28 cellular contexts compared by ENCODE assay signal in genomic region chr20:63359164-63359934, GRCh38. TPM values are rescaled to one million over a fixed set of nuclear protein-coding genes. Genes with fewer than 3 reads are reported as not detected.
DNase-seq lines count a peak whose midpoint lies in the region; FAIRE-seq and TF ChIP-seq lines count a peak whose summit lies in the region.
"Had no signal": no experiment of that assay in that cellular context is flagged by ENCODE, and none has a peak within 500 bp of the region (broad histone marks: within the 10 kb centered on the region; RNA-seq: fewer than 3 reads in every experiment).

No MANE protein-coding gene starts in this region.

- H3K23ac ChIP-seq in H1 (ENCODE audit: insufficient read length) = no peak overlapping the region
- no peak overlapping the region for H3K23ac ChIP-seq in trophoblast cell (ENCODE audit: low read length)

- H2AFZ ChIP-seq in H1 (ENCODE audit: low read length) = no peak overlapping the region
- H2AFZ ChIP-seq in neural cell (ENCODE audit: low read depth, low read length) = no peak overlapping the region
- no peak overlapping the region for H2AFZ ChIP-seq in trophoblast cell (ENCODE audit: insufficient read depth, low read length, poor library complexity)

- H4K8ac ChIP-seq in H1 (ENCODE audit: extremely low read depth, insufficient read depth, low read length) (no peak overlapping the region), trophoblast cell (ENCODE audit: low read depth, low read length) (no peak overlapping the region)

- H3K27ac Mint-ChIP-seq in Caco-2 (ENCODE audit: unreplicated experiment) = peak overlapping the region; percentile 29
- H3K27ac Mint-ChIP-seq: CD4-positive, alpha-beta T cell; HFFc6 had no signal

- H4K91ac ChIP-seq in H1 (replicated peaks; ENCODE audit: insufficient read length, low read length) (no peak overlapping the region), trophoblast cell (ENCODE audit: low read depth, low read length) (no peak overlapping the region)

- H3F3A ChIP-seq in neural cell (ENCODE audit: insufficient read depth, low read length, poor library complexity, severe bottlenecking) = no peaks in the 10 kb centered on the region

- TF ChIP-seq RAD21 in H1 (IDR thresholded peaks at IDR 0.05 in 1 of 2, conservative IDR thresholded peaks at IDR 0.05 in 1 of 2; ENCODE audit: low read depth in 2 of 2, low read length in 2 of 2) = no peak
- no peak for TF ChIP-seq RAD21 in neural cell (conservative IDR thresholded peaks at IDR 0.05)

- FAIRE-seq in H1 (lab: Jason Lieb, UNC) = no peak
- FAIRE-seq: A549, G401.6 had no signal

- H3K79me1 ChIP-seq in H1 (ENCODE audit: low read depth, low read length) = no peaks in the 10 kb centered on the region
- H3K79me1 ChIP-seq in trophoblast cell (ENCODE audit: low read length) = no peaks in the 10 kb centered on the region

- no TSS peak for BruUV-seq in Caco-2 (replicated peaks; lab: Mats Ljungman, UMichigan)

- CTCF ChIA-PET in Caco-2 (lab: Charles Lee) = interaction anchor here (0.6 kb wide), 1 partner anchor 179 kb away, joined by 5 read pairs; no protein-coding TSS in a partner anchor
- CTCF ChIA-PET in HEK293 (lab: Yijun Ruan, JAX) = interaction anchor here (0.8 kb wide), 1 partner anchor 22 kb away, joined by 3 read pairs; no protein-coding TSS in a partner anchor
- CTCF ChIA-PET in H1 (lab: Charles Lee; ENCODE audit: partially characterized antibody) = interaction anchor here (0.6 to 8.1 kb wide), 7 partner anchors 11 to 1165 kb away, joined by 3 to 85 read pairs (median 4); no protein-coding TSS in a partner anchor

- no peaks in the 10 kb centered on the region for H3K9me3 Mint-ChIP-seq in Caco-2 (ENCODE audit: unreplicated experiment)
- H3K9me3 Mint-ChIP-seq: CD4-positive, alpha-beta T cell; H9; HFFc6 had no signal

- H4K20me1 ChIP-seq in H1 (replicated peaks in 1 of 2; ENCODE audit: control insufficient read depth in 1 of 2, insufficient read depth in 2 of 2, low read length in 2 of 2) (peaks cover 0 to 4% of the 10 kb centered on the region in 2 experiments), neural cell (ENCODE audit: insufficient read depth) (no peaks in the 10 kb centered on the region)

- no peaks in the 10 kb centered on the region for H3K27me3 Mint-ChIP-seq in Caco-2 (ENCODE audit: insufficient read depth, unreplicated experiment)

- H2BK12ac ChIP-seq in H1 (ENCODE audit: low read depth, low read length) = no peak overlapping the region; the same call in 1 of the 2 replicates
- no peak overlapping the region for H2BK12ac ChIP-seq in trophoblast cell (ENCODE audit: low read length)

- H3K9me3 ChIP-seq in Caco-2 (peaks cover 13% of the 10 kb centered on the region; the same call in 1 of the 2 replicates), HEK293 (ENCODE audit: control insufficient read depth, insufficient read depth, low read depth, low read length) (no peaks in the 10 kb centered on the region), H1 (ENCODE audit: insufficient read depth in 2 of 2, low read depth in 1 of 2, low read length in 1 of 2) (no peaks in the 10 kb centered on the region), neural cell (ENCODE audit: low read length) (no peaks in the 10 kb centered on the region), trophoblast cell (ENCODE audit: insufficient read depth, low read depth, low read length) (peaks cover 13% of the 10 kb centered on the region)
- H3K9me3 ChIP-seq: A549; BLaER1 treated with 17β-estradiol and CSF1 and Interleukin-3, amounts not matched to agents 10 nM and 100 nM; SK-N-SH had no signal

- 87% methylated on average over 39 of the region's 42 CpGs; no CpG with 5 or more reads in 1 of the 2 experiments for WGBS in H1 (ENCODE audit: extremely low coverage in 1 of 2, insufficient coverage in 1 of 2, insufficient read length in 1 of 2, insufficient replicate concordance in 2 of 2, low coverage in 1 of 2, low lambda C conversion rate in 2 of 2, missing lambda C conversion rate in 1 of 2), 2 experiments
- WGBS in trophoblast cell (ENCODE audit: extremely low coverage, insufficient coverage, insufficient read length) = no CpG with 5 or more reads among the region's 42 CpGs

- DNase-seq in Caco-2 (no peak), H1 (ENCODE audit: low read depth in 1 of 2, low spot score in 2 of 2) (no peak), T-helper 1 cell (no peak), trophoblast cell (no peak), NCI-H2029 (lab: John Stamatoyannopoulos, UW) (no peak)
- DNase-seq: AML-193; CD4-positive, alpha-beta T cell; H9; HFFc6; KBM-7; MV-4-11; NCI-H1105 treated with DMSO at 0.1 percent for 48 hours; NCI-H146; NCI-H1930; NCI-H446; NCI-H524 treated with DMSO at 0.1 percent for 48 hours; NCI-H774; RPMI8226; SIG-M5; SK-N-SH had no signal

- H3K27me3 ChIP-seq in Caco-2 (replicated peaks; ENCODE audit: control insufficient read depth, insufficient read depth, low read length) (no peaks in the 10 kb centered on the region), H1 (replicated peaks in 1 of 4; ENCODE audit: control insufficient read depth in 3 of 4, extremely low read depth in 1 of 4, insufficient read depth in 3 of 4, low read length in 3 of 4) (peaks cover 0 to 29% (median 18%) of the 10 kb centered on the region in 4 experiments; a peak in 6 of 7 replicates), neural cell (ENCODE audit: insufficient read depth, low read depth, low read length) (no peaks in the 10 kb centered on the region), trophoblast cell (ENCODE audit: insufficient read depth, low read length) (peaks cover 20% of the 10 kb centered on the region)

- H3K23me2 ChIP-seq in H1 (ENCODE audit: low read depth, low read length) = peaks cover 10% of the 10 kb centered on the region; the same call in 1 of the 2 replicates

- 0 out of 2 replicates have a peak overlapping the region, but pooled peaks have one; percentile 65 for H2AK5ac ChIP-seq in H1 (ENCODE audit: low read depth, low read length)
- no peak overlapping the region for H2AK5ac ChIP-seq in trophoblast cell (ENCODE audit: low read length)

- H3K4me2 ChIP-seq in H1 (ENCODE audit: insufficient read depth in 1 of 2, low read depth in 2 of 2, low read length in 2 of 2) (no peak overlapping the region; a peak in 1 of 4 replicates), neural cell (ENCODE audit: low read length) (no peak overlapping the region), trophoblast cell (ENCODE audit: low read length) (no peak overlapping the region)
- H3K4me2 ChIP-seq: A549; BLaER1 treated with 17β-estradiol and CSF1 and Interleukin-3, amounts not matched to agents 10 nM and 100 nM; SK-N-SH had no signal

- H2BK5ac ChIP-seq in H1 (ENCODE audit: low read depth, low read length) = no peak overlapping the region
- no peak overlapping the region for H2BK5ac ChIP-seq in trophoblast cell (ENCODE audit: low read depth, low read length, poor library complexity)

- no peak for TF ChIP-seq EP300 in H1 (IDR thresholded peaks at IDR 0.05; ENCODE audit: borderline replicate concordance in 1 of 2, low read depth in 2 of 2, low read length in 2 of 2)
- TF ChIP-seq EP300 in neural cell (conservative IDR thresholded peaks at IDR 0.05; ENCODE audit: poor library complexity, severe bottlenecking) = no peak

- no peaks in the 10 kb centered on the region for H3K9me2 ChIP-seq in neural cell (ENCODE audit: insufficient read depth, low read length)
- H3K9me2 ChIP-seq: SK-N-SH had no signal

- H3K4me3 Mint-ChIP-seq in Caco-2 (ENCODE audit: unreplicated experiment) = no peak overlapping the region
- H3K4me3 Mint-ChIP-seq: CD4-positive, alpha-beta T cell; HFFc6 had no signal

- TF ChIP-seq CTCF in Caco-2 (IDR thresholded peaks at IDR 0.05; ENCODE audit: insufficient read depth in 1 of 2, low read depth in 1 of 2, low read length in 1 of 2, severe bottlenecking in 1 of 2, unreplicated experiment in 1 of 2) (no peak), HEK293 (tag by site-specific recombination; IDR thresholded peaks at IDR 0.05) (no peak), H1 (IDR thresholded peaks at IDR 0.05; ENCODE audit: control extremely low read depth in 1 of 3, insufficient read depth in 1 of 3, low read depth in 1 of 3, low read length in 3 of 3) (no peak), neural cell (IDR thresholded peaks at IDR 0.05; ENCODE audit: poor library complexity, severe bottlenecking) (no peak)

- H4K5ac ChIP-seq in H1 (ENCODE audit: insufficient read length, low read depth, low read length) = no peak overlapping the region

- H3K36me3 Mint-ChIP-seq in Caco-2 (ENCODE audit: insufficient read depth, unreplicated experiment) = peaks cover 4% of the 10 kb centered on the region

- no peak overlapping the region for H2BK20ac ChIP-seq in H1 (ENCODE audit: low read length)

- H3K36me3 ChIP-seq in Caco-2 (ENCODE audit: control insufficient read depth, insufficient read depth, low read length) (no peaks in the 10 kb centered on the region), HEK293 (ENCODE audit: control insufficient read depth in 2 of 2, insufficient read depth in 1 of 2, low read length in 2 of 2) (no peaks in the 10 kb centered on the region), H1 (ENCODE audit: control insufficient read depth in 2 of 4, insufficient read depth in 4 of 4, low read length in 3 of 4) (no peaks in the 10 kb centered on the region), neural cell (ENCODE audit: insufficient read depth, low read length) (no peaks in the 10 kb centered on the region), trophoblast cell (ENCODE audit: control insufficient read depth in 1 of 2, insufficient read depth in 2 of 2, low read length in 2 of 2) (no peaks in the 10 kb centered on the region)
- H3K36me3 ChIP-seq: BLaER1 treated with 17β-estradiol and CSF1 and Interleukin-3, amounts not matched to agents 10 nM and 100 nM had no signal

- H3K14ac ChIP-seq in H1 (ENCODE audit: insufficient read length) = no peak overlapping the region
- H3K14ac ChIP-seq in trophoblast cell (ENCODE audit: low read length) = no peak overlapping the region

- H3K9ac ChIP-seq in H1 (replicated peaks in 1 of 4; ENCODE audit: extremely low read depth in 1 of 4, low read depth in 3 of 4, low read length in 3 of 4) (no peak overlapping the region), neural cell (ENCODE audit: low read length) (no peak overlapping the region), trophoblast cell (ENCODE audit: low read length) (no peak overlapping the region)
- H3K9ac ChIP-seq: BLaER1 treated with 17β-estradiol and CSF1 and Interleukin-3, amounts not matched to agents 10 nM and 100 nM; SK-N-SH had no signal

- H3K4me3 ChIP-seq in Caco-2 (ENCODE audit: low read depth, low read length) (no peak overlapping the region), HEK293 (ENCODE audit: low read depth, low read length) (no peak overlapping the region), H1 (ENCODE audit: extremely low read depth in 1 of 4, insufficient read depth in 2 of 4, low read depth in 3 of 4, low read length in 4 of 4) (no peak overlapping the region), neural cell (ENCODE audit: low read length) (peak overlapping the region; percentile 85), trophoblast cell (ENCODE audit: low read depth, low read length) (no peak overlapping the region)
- H3K4me3 ChIP-seq: A549; BLaER1 treated with 17β-estradiol and CSF1 and Interleukin-3, amounts not matched to agents 10 nM and 100 nM had no signal

- no peak overlapping the region for H3K56ac ChIP-seq in H1 (replicated peaks; ENCODE audit: insufficient read length, low read depth, low read length)

- peaks cover 19% of the 10 kb centered on the region for H3K4me1 ChIP-seq in Caco-2
- H3K4me1 ChIP-seq in HEK293 (ENCODE audit: control insufficient read depth, insufficient read depth, low read length) = no peaks in the 10 kb centered on the region
- peaks cover 0 to 21% (median 15%) of the 10 kb centered on the region in 4 experiments; a peak in 6 of 7 replicates for H3K4me1 ChIP-seq in H1 (replicated peaks in 1 of 4; ENCODE audit: control insufficient read depth in 3 of 4, insufficient read depth in 4 of 4, low read length in 3 of 4)
- H3K4me1 ChIP-seq in trophoblast cell (ENCODE audit: control insufficient read depth in 1 of 2, insufficient read depth in 2 of 2, low read length in 2 of 2) = no peaks in the 10 kb centered on the region

- intact Hi-C loops in Caco-2 (cut with micrococcal nuclease; ENCODE audit: unreplicated experiment) = no loop called here

- H2BK15ac ChIP-seq in H1 (ENCODE audit: low read length) = peak overlapping the region; percentile 72; the same call in 1 of the 2 replicates

- TF ChIP-seq POLR2A in H1 (IDR thresholded peaks at IDR 0.05; ENCODE audit: control extremely low read depth in 1 of 2, low read depth in 2 of 2, low read length in 2 of 2) = no peak

- H3K4me1 Mint-ChIP-seq in Caco-2 (ENCODE audit: low read depth, unreplicated experiment) = peaks cover 14% of the 10 kb centered on the region

- H3K79me2 ChIP-seq in H1 (ENCODE audit: control insufficient read depth in 1 of 2, insufficient read depth in 2 of 2, low read length in 2 of 2) (no peaks in the 10 kb centered on the region), neural cell (replicated peaks; ENCODE audit: insufficient read depth, low read length) (no peaks in the 10 kb centered on the region), trophoblast cell (ENCODE audit: control insufficient read depth, insufficient read depth, low read length, poor library complexity) (no peaks in the 10 kb centered on the region)

- no peak overlapping the region; the same call in 1 of the 2 replicates for H3K18ac ChIP-seq in H1 (ENCODE audit: extremely low read depth, low read length)
- H3K18ac ChIP-seq in trophoblast cell (ENCODE audit: low read length) = no peak overlapping the region

- no peak overlapping the region for H4K12ac ChIP-seq in trophoblast cell (ENCODE audit: low read depth, low read length)

- POLR2A ChIA-PET in Caco-2 (lab: Charles Lee) = interaction anchor here (0.6 kb wide), 1 partner anchor 11 kb away, joined by 3 read pairs; no protein-coding TSS in a partner anchor
- POLR2A ChIA-PET in HEK293 (lab: Yijun Ruan, JAX) = no interaction called here
- POLR2A ChIA-PET in H1 (lab: Charles Lee; ENCODE audit: partially characterized antibody) = interaction anchor here (0.7 to 1.4 kb wide), 4 partner anchors 14 to 161 kb away, joined by 3 to 5 read pairs (median 3); partner anchors contain the start of gene PPDPF

- no peak overlapping the region for H3K4ac ChIP-seq in H1 (replicated peaks; ENCODE audit: insufficient read length, low read depth, low read length)
- H3K4ac ChIP-seq in trophoblast cell (ENCODE audit: low read depth, low read length) = no peak overlapping the region

- H3K27ac ChIP-seq in HEK293 (ENCODE audit: extremely low read depth, low read depth, low read length) (no peak overlapping the region), H1 (ENCODE audit: low read depth, low read length) (no peak overlapping the region), neural cell (ENCODE audit: low read length) (no peak overlapping the region), trophoblast cell (ENCODE audit: low read depth, low read length) (no peak overlapping the region)
- H3K27ac ChIP-seq: A549; BLaER1 treated with 17β-estradiol and CSF1 and Interleukin-3, amounts not matched to agents 10 nM and 100 nM had no signal

- no peak overlapping the region for H2BK120ac ChIP-seq in H1 (replicated peaks; ENCODE audit: low read depth, low read length)
- no peak overlapping the region for H2BK120ac ChIP-seq in trophoblast cell (ENCODE audit: insufficient read depth, low read length, poor library complexity)

RNA-seq across cellular contexts. Expression of gene CHRNA4, which starts 1.8 kb away (rescaled TPM):
- 0.11 and 0.65 TPM in 2 replicates for total RNA-seq in Caco-2 (2022)
- 2.7 and 5.7 TPM in 2 replicates for total RNA-seq in H1 (2021; fragmentation: NEBNext Ultra II Directional; extraction: Animal tissue kit (Norgen Biotek cat#: 25700))
- 4.3 and 5.0 TPM in 2 replicates for polyA plus RNA-seq in H1 (2011; rRNA removed)
- 1.8 TPM for polyA plus RNA-seq in H1 (2011; cell fraction: cytosol; rRNA removed)
- polyA plus RNA-seq in H1 (2011; cell fraction: nucleus; rRNA removed) = 4.9 TPM
- 2.0 to 4.0 TPM (median 2.5 TPM) in 4 replicates for polyA plus RNA-seq in H1 (2012, experiment 1 of 2)
- polyA plus RNA-seq in H1 (2012, experiment 2 of 2) = 1.6 TPM
- polyA plus RNA-seq in H1 (2013, experiment 1 of 2) = 4.1 TPM
- polyA plus RNA-seq in H1 (2013, experiment 2 of 2) = 3.8 TPM
- polyA minus RNA-seq in H1 (2011; rRNA and poly(A)+ RNA removed) = 5.6 and 11.1 TPM in 2 replicates
- 8.4 TPM for polyA minus RNA-seq in H1 (2011; cell fraction: cytosol; rRNA and poly(A)+ RNA removed)
- polyA minus RNA-seq in H1 (2011; cell fraction: nucleus; rRNA and poly(A)+ RNA removed) = 4.4 TPM
- 6.8 and 10.5 TPM in 2 replicates for polyA plus RNA-seq in neural cell
- 14.6 and 16.2 TPM in 2 replicates for polyA minus RNA-seq in neural cell
- not detected in 2 replicates for polyA plus RNA-seq in trophoblast cell (2013)
- total RNA-seq: CD4-positive, alpha-beta T cell; HFFc6; HT1080; LHCN-M2; MCF 10A had no signal
- polyA plus RNA-seq: SK-N-SH had no signal
